26 cellular contexts compared by ENCODE assay signal in genomic region chr10:105161767-105162166, GRCh38.
"Had no signal": no experiment of that assay in that cellular context is flagged by ENCODE, and none has a peak within 500 bp of the region (broad histone marks: within the 10 kb centered on the region; RNA-seq: fewer than 3 reads in every experiment).

No MANE protein-coding gene starts in this region.

- H3K27me3 ChIP-seq: body of pancreas, cardiac muscle cell, colonic mucosa, esophagus muscularis mucosa, foreskin keratinocyte, gastroesophageal sphincter had no signal

- H3K4me1 ChIP-seq: body of pancreas, colonic mucosa, esophagus muscularis mucosa, foreskin keratinocyte, gastroesophageal sphincter, heart right ventricle had no signal

- H3K27me3 Mint-ChIP-seq: activated CD4-positive, alpha-beta memory T cell treated with anti-CD3 and anti-CD28 coated beads, Interleukin-2, amount 10 ng/mL, durations not matched to agents 7 days and 5 days; activated CD4-positive, alpha-beta T cell treated with anti-CD3 and anti-CD28 coated beads, Interleukin-2, amount 10 ng/mL, durations not matched to agents 7 days and 5 days; activated naive CD4-positive, alpha-beta T cell treated with anti-CD3 and anti-CD28 coated beads, Interleukin-2, amount 10 ng/mL, durations not matched to agents 7 days and 5 days; activated naive CD8-positive, alpha-beta T cell treated with anti-CD3 and anti-CD28 coated beads, Interleukin-2, amount 10 ng/mL, durations not matched to agents 7 days and 5 days; activated T-cell treated with anti-CD3 and anti-CD28 coated beads, Interleukin-2, amount 50 U/mL, for 24 hours had no signal

- H3K36me3 ChIP-seq: colonic mucosa, esophagus muscularis mucosa, gastroesophageal sphincter, heart right ventricle had no signal

- H3K4me3 Mint-ChIP-seq: activated CD4-positive, alpha-beta memory T cell treated with anti-CD3 and anti-CD28 coated beads, Interleukin-2, amount 10 ng/mL, durations not matched to agents 7 days and 5 days; activated CD4-positive, alpha-beta T cell treated with anti-CD3 and anti-CD28 coated beads, Interleukin-2, amount 10 ng/mL, durations not matched to agents 7 days and 5 days; activated naive CD4-positive, alpha-beta T cell treated with anti-CD3 and anti-CD28 coated beads, Interleukin-2, amount 10 ng/mL, durations not matched to agents 7 days and 5 days; activated naive CD8-positive, alpha-beta T cell treated with anti-CD3 and anti-CD28 coated beads, Interleukin-2, amount 10 ng/mL, durations not matched to agents 7 days and 5 days; activated T-cell treated with anti-CD3 and anti-CD28 coated beads, Interleukin-2, amount 50 U/mL, for 24 hours; activated T-cell treated with anti-CD3 and anti-CD28 coated beads, Interleukin-2, amount 50 U/mL, for 72 hours had no signal

- H3K36me3 Mint-ChIP-seq: activated naive CD4-positive, alpha-beta T cell treated with anti-CD3 and anti-CD28 coated beads, Interleukin-2, amount 10 ng/mL, durations not matched to agents 7 days and 5 days; activated naive CD8-positive, alpha-beta T cell treated with anti-CD3 and anti-CD28 coated beads, Interleukin-2, amount 10 ng/mL, durations not matched to agents 7 days and 5 days had no signal

- DNase-seq: activated CD4-positive, alpha-beta memory T cell treated with anti-CD3 and anti-CD28 coated beads, Interleukin-2, amount 10 ng/mL, durations not matched to agents 7 days and 5 days; activated CD4-positive, alpha-beta T cell treated with anti-CD3 and anti-CD28 coated beads for 1 hour; activated CD4-positive, alpha-beta T cell treated with anti-CD3 and anti-CD28 coated beads for 4 hours; activated CD4-positive, alpha-beta T cell treated with anti-CD3 and anti-CD28 coated beads, Interleukin-2, amount 10 ng/mL, durations not matched to agents 7 days and 5 days; activated CD4-positive, alpha-beta T cell treated with anti-CD3 and anti-CD28 coated beads, Interleukin-2, amount 50 U/mL, for 4 hours; activated CD8-positive, alpha-beta memory T cell treated with anti-CD3 and anti-CD28 coated beads, Interleukin-2, amount 50 U/mL, for 48 hours; activated gamma-delta T cell; activated naive CD4-positive, alpha-beta T cell; activated naive CD4-positive, alpha-beta T cell treated with anti-CD3 and anti-CD28 coated beads, Interleukin-2, amount 10 ng/mL, durations not matched to agents 7 days and 5 days; activated naive CD8-positive, alpha-beta T cell treated with anti-CD3 and anti-CD28 coated beads, Interleukin-2, amount 10 ng/mL, durations not matched to agents 7 days and 5 days; activated T-cell treated with anti-CD3 and anti-CD28 coated beads for 4 hours; activated T-cell treated with anti-CD3 and anti-CD28 coated beads, Interleukin-2, amount 50 U/mL, for 24 hours; activated T-cell treated with anti-CD3 and anti-CD28 coated beads, Interleukin-2, amount 50 U/mL, for 72 hours; body of pancreas; central memory CD4-positive, alpha-beta T cell; cerebellar nuclear complex; colonic mucosa; effector CD8-positive, alpha-beta T cell; erythroblast; foreskin keratinocyte; heart right ventricle; T-helper 2 cell had no signal

- H3K4me1 Mint-ChIP-seq: activated CD4-positive, alpha-beta memory T cell treated with anti-CD3 and anti-CD28 coated beads, Interleukin-2, amount 10 ng/mL, durations not matched to agents 7 days and 5 days; activated CD4-positive, alpha-beta T cell treated with anti-CD3 and anti-CD28 coated beads, Interleukin-2, amount 10 ng/mL, durations not matched to agents 7 days and 5 days; activated naive CD4-positive, alpha-beta T cell treated with anti-CD3 and anti-CD28 coated beads, Interleukin-2, amount 10 ng/mL, durations not matched to agents 7 days and 5 days; activated naive CD8-positive, alpha-beta T cell treated with anti-CD3 and anti-CD28 coated beads, Interleukin-2, amount 10 ng/mL, durations not matched to agents 7 days and 5 days had no signal

- H3K9me3 ChIP-seq: body of pancreas, colonic mucosa, esophagus muscularis mucosa, gastroesophageal sphincter, heart right ventricle had no signal

- H3K27ac ChIP-seq: body of pancreas, cardiac muscle cell, colonic mucosa, esophagus muscularis mucosa, foreskin keratinocyte, gastroesophageal sphincter, heart right ventricle had no signal

- H3K27ac Mint-ChIP-seq: activated CD4-positive, alpha-beta memory T cell treated with anti-CD3 and anti-CD28 coated beads, Interleukin-2, amount 10 ng/mL, durations not matched to agents 7 days and 5 days; activated CD4-positive, alpha-beta T cell treated with anti-CD3 and anti-CD28 coated beads, Interleukin-2, amount 10 ng/mL, durations not matched to agents 7 days and 5 days; activated naive CD4-positive, alpha-beta T cell treated with anti-CD3 and anti-CD28 coated beads, Interleukin-2, amount 10 ng/mL, durations not matched to agents 7 days and 5 days; activated naive CD4-positive, alpha-beta T cell treated with anti-CD3 and anti-CD28 coated beads, Interleukin-2, amount 50 U/mL, for 72 hours; activated naive CD8-positive, alpha-beta T cell treated with anti-CD3 and anti-CD28 coated beads, Interleukin-2, amount 10 ng/mL, durations not matched to agents 7 days and 5 days; activated T-cell treated with anti-CD3 and anti-CD28 coated beads, Interleukin-2, amount 50 U/mL, for 24 hours; activated T-cell treated with anti-CD3 and anti-CD28 coated beads, Interleukin-2, amount 50 U/mL, for 72 hours had no signal

- H3K9me3 Mint-ChIP-seq: activated CD4-positive, alpha-beta memory T cell treated with anti-CD3 and anti-CD28 coated beads, Interleukin-2, amount 10 ng/mL, durations not matched to agents 7 days and 5 days; activated CD4-positive, alpha-beta T cell treated with anti-CD3 and anti-CD28 coated beads, Interleukin-2, amount 10 ng/mL, durations not matched to agents 7 days and 5 days; activated naive CD4-positive, alpha-beta T cell treated with anti-CD3 and anti-CD28 coated beads, Interleukin-2, amount 10 ng/mL, durations not matched to agents 7 days and 5 days; activated naive CD8-positive, alpha-beta T cell treated with anti-CD3 and anti-CD28 coated beads, Interleukin-2, amount 10 ng/mL, durations not matched to agents 7 days and 5 days; activated T-cell treated with anti-CD3 and anti-CD28 coated beads, Interleukin-2, amount 50 U/mL, for 24 hours had no signal

- ATAC-seq: activated naive CD4-positive, alpha-beta T cell treated with anti-CD3 and anti-CD28 coated beads, Interleukin-2, amount 50 U/mL, for 72 hours; activated T-cell treated with anti-CD3 and anti-CD28 coated beads, Interleukin-2, amount 50 U/mL, for 72 hours; body of pancreas; foreskin keratinocyte; gastroesophageal sphincter; heart right ventricle had no signal

- H3K4me3 ChIP-seq: body of pancreas, cardiac muscle cell, colonic mucosa, esophagus muscularis mucosa, gastroesophageal sphincter, heart right ventricle had no signal
